23 cellular contexts compared by ENCODE assay signal in genomic region chrX:111338095-111338698, GRCh38.
"Had no signal": no experiment of that assay in that cellular context is flagged by ENCODE, and none has a peak within 500 bp of the region (broad histone marks: within the 10 kb centered on the region; RNA-seq: fewer than 3 reads in every experiment).

No MANE protein-coding gene starts in this region.

- H3K9me3 ChIP-seq: MG63, SK-N-SH had no signal

- H3K4me3 ChIP-seq: MG63 had no signal

- ATAC-seq: HepG2, Panc1, PC-3 had no signal

- H3K27me3 ChIP-seq: MG63 had no signal

- DNase-seq: IMR-90; Karpas-422; KG1; MG63; NCI-H1105; NCI-H1417; NCI-H1436 treated with DMSO at 0.1 percent for 48 hours; NCI-H187; NCI-H2029 treated with DMSO at 0.1 percent for 48 hours; NCI-H2171 treated with DMSO at 0.1 percent for 48 hours; NCI-H345; NCI-H510A treated with DMSO at 0.1 percent for 48 hours; NCI-H526; NCI-H748 treated with DMSO at 0.1 percent for 48 hours; NK-92 treated with Interleukin-12 subunit alpha and Interleukin-12 subunit beta, amount 100 ng/mL, for 24 hours; PC-3; SHP77; SK-N-SH; SW 1271; T-helper 1 cell had no signal

- H3K36me3 ChIP-seq: MG63 had no signal

- H3K27ac ChIP-seq: RWPE1 had no signal
